ENCODE assay signal across 22 cellular contexts in the genomic region with DNA sequence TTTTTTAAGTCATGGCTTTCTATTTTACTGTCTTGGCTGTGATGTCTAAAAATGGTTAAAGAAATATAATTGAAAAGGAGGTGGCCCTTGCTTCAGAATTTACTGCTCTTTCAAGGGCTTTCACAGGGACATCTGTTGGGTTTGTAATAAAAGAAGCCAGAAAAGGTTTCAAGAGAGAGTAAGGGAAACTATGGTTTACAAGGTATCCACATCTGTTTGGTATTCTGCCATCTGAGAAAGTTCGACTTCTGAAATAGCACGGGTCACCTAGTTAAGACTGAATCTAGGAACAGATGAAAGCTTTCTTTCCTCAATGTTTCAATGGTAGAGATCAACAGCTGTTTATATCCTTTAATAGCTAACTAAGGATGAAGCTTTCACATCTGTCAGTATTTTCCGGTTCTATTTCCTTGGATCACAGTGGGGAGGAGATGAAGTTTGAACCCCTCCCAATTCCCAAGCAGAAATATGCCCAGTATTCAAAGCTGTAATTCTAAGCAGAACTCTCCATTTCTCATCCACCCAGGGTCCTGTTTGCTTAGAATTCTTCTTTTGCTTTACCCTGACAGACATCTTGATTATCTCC.
A peak's percentile ranks its signal among the peaks of the same experiment; 100 is the strongest.
DNase-seq lines count a peak whose midpoint lies in the region; ATAC-seq and TF ChIP-seq lines count a peak whose summit lies in the region.
"Had no signal": no experiment of that assay in that cellular context is flagged by ENCODE, and none has a peak within 500 bp of the region (broad histone marks: within the 10 kb centered on the region; RNA-seq: fewer than 3 reads in every experiment).

No MANE protein-coding gene starts in this region.

- DNase-seq in DMS 273 (lab: John Stamatoyannopoulos, UW; ENCODE audit: unreplicated experiment) (peak; percentile 63), mesothelial cell of epicardium (ENCODE audit: low spot score in 2 of 2, unreplicated experiment in 2 of 2) (no peak), germinal center (ENCODE audit: low spot score) (no peak), colonic mucosa (no peak)
- DNase-seq in stimulated activated CD4-positive, alpha-beta T cell treated with anti-CD3 and anti-CD28 coated beads, Interleukin-2, amount 100 ng/mL, for 24 hours: no peak
- DNase-seq in activated naive CD4-positive, alpha-beta T cell (lab: John Stamatoyannopoulos, UW): no peak
- DNase-seq: activated CD4-positive, CD25-positive, alpha-beta regulatory T cell; activated T-cell treated with anti-CD3 and anti-CD28 coated beads, Interleukin-2, amount 50 U/mL, for 48 hours; hippocampal formation; mesenchymal stem cell; natural killer cell; NCI-H1436; NCI-H82; PC-3; posterior cingulate gyrus; SJCRH30 had no signal

- intact Hi-C loops in colonic mucosa (cut with DNase I): no loop called here

- no peaks in the 10 kb centered on the region for H3K36me3 ChIP-seq in colonic mucosa
- H3K36me3 ChIP-seq: SJCRH30 had no signal

- H3K4me1 Mint-ChIP-seq in mesothelial cell of epicardium: peaks cover 47% of the 10 kb centered on the region
- H3K4me1 Mint-ChIP-seq: CD14-positive monocyte, natural killer cell had no signal

- H3K27ac Mint-ChIP-seq in mesothelial cell of epicardium: peak overlapping the region; percentile 84
- H3K27ac Mint-ChIP-seq: activated naive CD4-positive, alpha-beta T cell treated with anti-CD3 and anti-CD28 coated beads, Interleukin-2, amount 50 U/mL, for 72 hours; natural killer cell had no signal

- H3K36me3 Mint-ChIP-seq in mesothelial cell of epicardium: peaks cover 8% of the 10 kb centered on the region
- H3K36me3 Mint-ChIP-seq: natural killer cell had no signal

- no peak overlapping the region for H3K9ac ChIP-seq in colonic mucosa (ENCODE audit: low read depth in 2 of 2, low read length in 2 of 2)

- H3K4me3 ChIP-seq in colonic mucosa: no peak overlapping the region
- H3K4me3 ChIP-seq: A549, SJCRH30, vagina had no signal

- no peaks in the 10 kb centered on the region for H3K27me3 ChIP-seq in colonic mucosa
- H3K27me3 ChIP-seq: SJCRH30, vagina had no signal

- no peaks in the 10 kb centered on the region for H3K4me1 ChIP-seq in colonic mucosa
- H3K4me1 ChIP-seq: SJCRH30 had no signal

- H3K9me3 Mint-ChIP-seq in mesothelial cell of epicardium: peaks cover 3% of the 10 kb centered on the region
- H3K9me3 Mint-ChIP-seq: activated naive CD4-positive, alpha-beta T cell treated with anti-CD3 and anti-CD28 coated beads, Interleukin-2, amount 50 U/mL, for 72 hours had no signal

- no peak overlapping the region for H3K4me3 Mint-ChIP-seq in mesothelial cell of epicardium
- H3K4me3 Mint-ChIP-seq: CD14-positive monocyte, natural killer cell had no signal

- peak overlapping the region; percentile 5 for H3K27ac ChIP-seq in angular gyrus (ENCODE audit: low read depth, low read length)
- H3K27ac ChIP-seq in colonic mucosa: no peak overlapping the region
- H3K27ac ChIP-seq: A549, SJCRH30, vagina had no signal

- H3K9me3 ChIP-seq in colonic mucosa: no peaks in the 10 kb centered on the region
- H3K9me3 ChIP-seq: A549, SJCRH30, vagina had no signal

- no peaks in the 10 kb centered on the region for H3K27me3 Mint-ChIP-seq in mesothelial cell of epicardium (ENCODE audit: low read depth)

- TF ChIP-seq CTCF in mesothelial cell of epicardium (IDR thresholded peaks at IDR 0.05; ENCODE audit: unreplicated experiment) (no peak), colonic mucosa (IDR thresholded peaks at IDR 0.05) (no peak)

- ATAC-seq in HG02798 (IDR thresholded peaks at IDR 0.05; ENCODE audit: poor library complexity, unreplicated experiment): peak; percentile 66
- ATAC-seq: A549; activated naive CD4-positive, alpha-beta T cell treated with anti-CD3 and anti-CD28 coated beads, Interleukin-2, amount 50 U/mL, for 72 hours; natural killer cell; PC-3 had no signal
